ENCODE assay signal across 24 cellular contexts in the genomic region with DNA sequence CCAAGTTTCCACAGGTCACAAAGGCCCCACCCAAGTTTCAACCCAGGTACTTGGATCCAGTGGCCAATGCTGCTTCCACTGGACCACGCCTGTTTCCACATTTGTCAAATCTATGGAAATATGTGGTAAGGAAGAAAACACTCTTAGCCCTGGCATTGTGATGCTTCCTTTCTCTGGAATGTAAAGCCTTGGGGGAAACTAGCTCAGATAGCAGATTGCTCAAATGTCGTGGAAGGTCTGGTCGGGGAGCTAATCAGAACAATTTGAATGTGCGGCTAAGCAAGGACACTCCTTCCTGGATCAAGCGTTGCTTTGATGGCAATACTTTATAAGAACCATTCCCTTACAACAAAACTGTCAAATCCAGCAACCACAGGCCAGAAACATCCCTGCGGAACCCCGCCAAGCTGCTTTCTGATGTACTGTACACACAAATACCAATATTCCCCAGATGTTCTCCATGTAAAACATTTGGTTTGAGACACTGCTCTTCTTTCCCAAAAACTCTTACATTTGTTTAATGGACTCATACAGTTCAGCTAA. TPM values are rescaled to one million over a fixed set of nuclear protein-coding genes. Genes with fewer than 3 reads are reported as not detected.
A peak's percentile ranks its signal among the peaks of the same experiment; 100 is the strongest.
DNase-seq lines count a peak whose midpoint lies in the region; ATAC-seq, FAIRE-seq and TF ChIP-seq lines count a peak whose summit lies in the region.
"Had no signal": no experiment of that assay in that cellular context is flagged by ENCODE, and none has a peak within 500 bp of the region (broad histone marks: within the 10 kb centered on the region; RNA-seq: fewer than 3 reads in every experiment).

No MANE protein-coding gene starts in this region.

- H3K4me1 ChIP-seq in adipocyte (ENCODE audit: control insufficient read depth, insufficient read depth, low read length) (peaks cover 82% of the 10 kb centered on the region), kidney (ENCODE audit: control insufficient read depth in 1 of 2, insufficient read depth in 1 of 2, low read depth in 1 of 2, low read length in 2 of 2) (peaks cover 22 to 45% of the 10 kb centered on the region in 2 donors), thoracic aorta (ENCODE audit: control insufficient read depth in 1 of 2, low read depth in 2 of 2) (peaks cover 46 to 86% of the 10 kb centered on the region in 2 donors)

- TF ChIP-seq CTCF in kidney (IDR thresholded peaks at IDR 0.05; ENCODE audit: borderline replicate concordance, extremely low read depth, insufficient read depth) (no peak), thoracic aorta (IDR thresholded peaks at IDR 0.05) (no peak)

- H3K4me3 ChIP-seq in adipocyte (ENCODE audit: low read length) (peak overlapping the region; percentile 33), kidney (ENCODE audit: low read length in 2 of 2) (no peak overlapping the region), thoracic aorta (no peak overlapping the region)
- H3K4me3 ChIP-seq: left lung, MG63 had no signal

- H3K9ac ChIP-seq in adipocyte (ENCODE audit: low read length) (peak overlapping the region; percentile 85), kidney (ENCODE audit: low read length in 2 of 2) (no peak overlapping the region)
- H3K9ac ChIP-seq: SK-N-SH had no signal

- no peak for FAIRE-seq in kidney (lab: Jason Lieb, UNC)
- FAIRE-seq in RCC 7860 (lab: Jason Lieb, UNC): no peak
- FAIRE-seq: colon had no signal

- peak; percentile 52 for DNase-seq in GM04504 (ENCODE audit: low read depth)
- DNase-seq in adipocyte (ENCODE audit: low read depth): peak; percentile 62
- no peak for DNase-seq in kidney
- DNase-seq in thoracic aorta (ENCODE audit: low spot score): no peak
- DNase-seq in SW480 (ENCODE audit: low spot score): no peak
- no peak for DNase-seq in RCC 7860 (ENCODE audit: low spot score)
- DNase-seq: activated CD4-positive, alpha-beta T cell treated with anti-CD3 and anti-CD28 coated beads, Interleukin-2, amount 50 U/mL, for 4 hours; activated CD8-positive, alpha-beta memory T cell treated with anti-CD3 and anti-CD28 coated beads, Interleukin-2, amount 50 U/mL, for 4 hours; activated naive CD8-positive, alpha-beta T cell treated with anti-CD3 and anti-CD28 coated beads, Interleukin-2, amount 10 ng/mL, durations not matched to agents 7 days and 5 days; brain microvascular endothelial cell; CD4-positive, alpha-beta memory T cell; glutamatergic neuron; left lung; MG63; NCI-H146; NCI-H510A treated with DMSO at 0.1 percent for 48 hours; NK-92 treated with Interleukin-12 subunit alpha and Interleukin-12 subunit beta, amount 100 ng/mL, for 24 hours; RPMI8226; SK-N-SH; stimulated activated CD4-positive, alpha-beta T cell treated with anti-CD3 and anti-CD28 coated beads, Interleukin-4, amount 100 ng/mL, for 24 hours had no signal

- H3K9me3 ChIP-seq in adipocyte (ENCODE audit: control insufficient read depth, low read length) (no peaks in the 10 kb centered on the region), kidney (ENCODE audit: control insufficient read depth in 1 of 2, low read length in 2 of 2) (no peaks in the 10 kb centered on the region), thoracic aorta (no peaks in the 10 kb centered on the region)
- H3K9me3 ChIP-seq: left lung, MG63, neutrophil, SK-N-SH had no signal

- no peaks in the 10 kb centered on the region for H3K27me3 ChIP-seq in adipocyte (replicated peaks; ENCODE audit: control insufficient read depth, insufficient read depth, low read length)
- no peaks in the 10 kb centered on the region for H3K27me3 ChIP-seq in thoracic aorta (replicated peaks; ENCODE audit: insufficient read depth)
- H3K27me3 ChIP-seq: brain microvascular endothelial cell, left lung, MG63 had no signal

- intact Hi-C loops in kidney (cut with DNase I): no loop called here

- H3K27ac ChIP-seq in kidney (ENCODE audit: low read depth in 2 of 2, low read length in 2 of 2): peak overlapping the region; percentile 1 to 32
- peak overlapping the region; percentile 78 to 86 for H3K27ac ChIP-seq in thoracic aorta
- H3K27ac ChIP-seq: brain microvascular endothelial cell, left lung, neutrophil had no signal

- ATAC-seq in thoracic aorta (ENCODE audit: insufficient number of reproducible peaks, low FRiP score, low read depth) (no peak), HG02852 (IDR thresholded peaks at IDR 0.05; ENCODE audit: unreplicated experiment) (no peak)
- ATAC-seq: activated T-helper 17 cell treated with anti-CD3 and anti-CD28 coated beads, Interleukin-2, amount 50 U/mL, for 72 hours; left lung had no signal

- no peaks in the 10 kb centered on the region for H3K36me3 ChIP-seq in adipocyte (ENCODE audit: control insufficient read depth, insufficient read depth, low read length, severe bottlenecking)
- no peaks in the 10 kb centered on the region for H3K36me3 ChIP-seq in kidney (ENCODE audit: control insufficient read depth in 1 of 2, insufficient read depth in 2 of 2, low read length in 2 of 2)
- H3K36me3 ChIP-seq in thoracic aorta: no peaks in the 10 kb centered on the region
- H3K36me3 ChIP-seq: brain microvascular endothelial cell, left lung, MG63, neutrophil had no signal

RNA-seq across cellular contexts. Expression of gene NUAK1, which starts 20.4 kb away (rescaled TPM):
- total RNA-seq in kidney (28.8 TPM), thoracic aorta (10 to 100 TPM; 20.0 to 31.4 TPM)
- polyA plus RNA-seq in kidney (ENCODE audit: insufficient read depth, low read depth, low replicate concordance): 2.9 TPM
- total RNA-seq: activated naive CD8-positive, alpha-beta T cell treated with anti-CD3 and anti-CD28 coated beads, Interleukin-2, amount 10 ng/mL, durations not matched to agents 7 days and 5 days; activated T-helper 17 cell treated with anti-CD3 and anti-CD28 coated beads, Interleukin-2, amount 50 U/mL, for 72 hours; CD4-positive, alpha-beta memory T cell had no signal
- polyA plus RNA-seq: CD4-positive, alpha-beta memory T cell had no signal

Comparison
In these comparisons a context has a peak if more than half of its experiments do, and no peak if none do; other contexts are left out.
1. DNase-seq: peak in GM04504 (single experiment) and adipocyte (single experiment); none in kidney (single experiment), thoracic aorta (single experiment), SW480 (single experiment) and RCC 7860 (single experiment).